ENCODE assay signal across 14 cellular contexts in genomic region chr22:37669586-37669985, GRCh38. TPM values are rescaled to one million over a fixed set of nuclear protein-coding genes. Genes with fewer than 3 reads are reported as not detected.
A peak's percentile ranks its signal among the peaks of the same experiment; 100 is the strongest.
DNase-seq lines count a peak whose midpoint lies in the region; TF ChIP-seq lines count a peak whose summit lies in the region.
"Had no signal": no experiment of that assay in that cellular context is flagged by ENCODE, and none has a peak within 500 bp of the region (broad histone marks: within the 10 kb centered on the region; RNA-seq: fewer than 3 reads in every experiment).

No MANE protein-coding gene starts in this region.

- H3K36me3 Mint-ChIP-seq in neural progenitor cell (peaks cover 12% of the 10 kb centered on the region), immature natural killer cell (no peaks in the 10 kb centered on the region)

- H3K27me3 Mint-ChIP-seq in neural progenitor cell (ENCODE audit: insufficient read depth, low read depth) (no peaks in the 10 kb centered on the region), immature natural killer cell (ENCODE audit: low read depth in 3 of 3) (peaks cover 0 to 5% (median 2%) of the 10 kb centered on the region in 3 donors)
- H3K27me3 Mint-ChIP-seq: CD4-positive, alpha-beta memory T cell had no signal

- no peak overlapping the region for H3K4me3 ChIP-seq in neural progenitor cell

- H3K36me3 ChIP-seq in neural progenitor cell, result no peaks in the 10 kb centered on the region

- H3F3A ChIP-seq in neural progenitor cell (ENCODE audit: low read depth), result peaks cover 27% of the 10 kb centered on the region

- DNase-seq in AG20443 (ENCODE audit: low spot score) (peak; percentile 56), ELR (ENCODE audit: low read depth) (peak; percentile 20), amniotic epithelial cell (ENCODE audit: low read depth) (peak; percentile 39), neural progenitor cell (ENCODE audit: low spot score) (no peak), immature natural killer cell (no peak), islet precursor cell (no peak), NCI-H748 treated with DMSO at 0.1 percent for 48 hours (lab: John Stamatoyannopoulos, UW) (no peak)
- DNase-seq: activated naive CD4-positive, alpha-beta T cell treated with anti-CD3 and anti-CD28 coated beads, Interleukin-2, amount 50 U/mL, for 16 hours; CD4-positive, alpha-beta memory T cell; NCI-H1048; NCI-H524 treated with DMSO at 0.1 percent for 48 hours; retina; SK-N-SH had no signal

- no peak for TF ChIP-seq CTCF in neural progenitor cell (IDR thresholded peaks at IDR 0.05)

- no peaks in the 10 kb centered on the region for H3K27me3 ChIP-seq in neural progenitor cell

- H3K27ac ChIP-seq in neural progenitor cell, result no peak overlapping the region

- no peak overlapping the region for H2AFZ ChIP-seq in neural progenitor cell (replicated peaks)

- H3K4me3 Mint-ChIP-seq in neural progenitor cell (peak overlapping the region; percentile 43), immature natural killer cell (peak overlapping the region in 1 of 5 donors; percentile 18)
- H3K4me3 Mint-ChIP-seq: nephron had no signal

- peaks cover 27% of the 10 kb centered on the region for H4K20me1 ChIP-seq in neural progenitor cell (ENCODE audit: low read depth)

- H3K79me2 ChIP-seq in neural progenitor cell (ENCODE audit: low read depth), result peaks cover 17% of the 10 kb centered on the region

- H3K9me3 Mint-ChIP-seq in neural progenitor cell (no peaks in the 10 kb centered on the region), immature natural killer cell (no peaks in the 10 kb centered on the region)
- H3K9me3 Mint-ChIP-seq: CD4-positive, alpha-beta memory T cell; nephron had no signal

- peaks cover 10% of the 10 kb centered on the region for H3K4me1 Mint-ChIP-seq in neural progenitor cell
- peaks cover 24 to 30% of the 10 kb centered on the region in 2 donors for H3K4me1 Mint-ChIP-seq in immature natural killer cell
- H3K4me1 Mint-ChIP-seq: nephron had no signal

- peaks cover 5% of the 10 kb centered on the region for H3K4me1 ChIP-seq in neural progenitor cell

- H3K9ac ChIP-seq in neural progenitor cell, result no peak overlapping the region
- H3K9ac ChIP-seq: SK-N-SH had no signal

- H3K4me2 ChIP-seq in neural progenitor cell, result no peak overlapping the region
- H3K4me2 ChIP-seq: SK-N-SH had no signal

- H3K27ac Mint-ChIP-seq in neural progenitor cell (no peak overlapping the region), immature natural killer cell (peak overlapping the region in 1 of 6 donors; percentile 42)

- no peaks in the 10 kb centered on the region for H3K9me3 ChIP-seq in neural progenitor cell (ENCODE audit: low read depth)
- H3K9me3 ChIP-seq: SK-N-SH had no signal

RNA-seq across cellular contexts. Expression of gene LGALS1, which starts 5.8 kb away (rescaled TPM):
- 14.9 and 42.9 TPM in 2 replicates for total RNA-seq in neural progenitor cell (ENCODE audit: low replicate concordance)
- 100 to 1,000 TPM; 416 to 572 (median 473) TPM for polyA plus RNA-seq in immature natural killer cell

RNA-seq across cellular contexts. Expression of gene PDXP, which starts 11.1 kb away (rescaled TPM):
- total RNA-seq in neural progenitor cell (ENCODE audit: low replicate concordance), result 25.1 and 57.0 TPM in 2 replicates
- polyA plus RNA-seq in immature natural killer cell, result 10 to 100 TPM in 1 of 3 donors, 1 to 10 TPM in 2; 2.2 to 13.2 (median 7.7) TPM

RNA-seq across cellular contexts. Expression of gene NOL12, which starts 16.6 kb away (rescaled TPM):
- 23.7 and 28.7 TPM in 2 replicates for total RNA-seq in neural progenitor cell (ENCODE audit: low replicate concordance)
- polyA plus RNA-seq in immature natural killer cell, result 10 to 100 TPM; 34.6 to 59.3 (median 42.3) TPM

RNA-seq across cellular contexts. Expression of gene TRIOBP, which starts 27.3 kb away (rescaled TPM):
- total RNA-seq in neural progenitor cell (ENCODE audit: low replicate concordance), result 25.2 and 51.0 TPM in 2 replicates
- 10 to 100 TPM; 15.0 to 22.4 (median 20.8) TPM for polyA plus RNA-seq in immature natural killer cell

RNA-seq across cellular contexts. Expression of gene SH3BP1, which starts 30.1 kb away (rescaled TPM):
- 10.3 and 10.9 TPM in 2 replicates for total RNA-seq in neural progenitor cell (ENCODE audit: low replicate concordance)
- 10 to 100 TPM; 12.6 to 41.2 (median 21.2) TPM for polyA plus RNA-seq in immature natural killer cell

Comparison
In these comparisons a context has a peak if more than half of its experiments do, and no peak if none do; other contexts are left out.
1. DNase-seq: peak in AG20443 (single experiment), ELR (single experiment) and amniotic epithelial cell (single experiment); none in neural progenitor cell (single experiment), immature natural killer cell (0 of 3), islet precursor cell (single experiment) and NCI-H748 treated with DMSO at 0.1 percent for 48 hours (single experiment).